Comparison of ENCODE assay signal across 18 cellular contexts in genomic region chr17:75636381-75637142, GRCh38. TPM values are rescaled to one million over a fixed set of nuclear protein-coding genes. Genes with fewer than 3 reads are reported as not detected.
DNase-seq lines count a peak whose midpoint lies in the region; ATAC-seq and TF ChIP-seq lines count a peak whose summit lies in the region.
"Had no signal": no experiment of that assay in that cellular context is flagged by ENCODE, and none has a peak within 500 bp of the region (broad histone marks: within the 10 kb centered on the region; RNA-seq: fewer than 3 reads in every experiment).

No MANE protein-coding gene starts in this region.

- H3K4me2 ChIP-seq in osteoblast (ENCODE audit: insufficient read depth, low read length), result no peak overlapping the region

- H3K79me2 ChIP-seq in osteoblast (ENCODE audit: insufficient read depth, low read length), result no peaks in the 10 kb centered on the region

- POLR2A ChIA-PET in RWPE1 (lab: Yijun Ruan, JAX; ENCODE audit: low non-redundant PET), result no interaction called here

- no peak overlapping the region for H2AFZ ChIP-seq in osteoblast (ENCODE audit: low read length)

- H3K4me1 ChIP-seq in osteoblast (ENCODE audit: insufficient read depth, low read length), result peaks cover 14% of the 10 kb centered on the region
- H3K4me1 ChIP-seq in upper lobe of right lung, result peaks cover 29% of the 10 kb centered on the region

- no peak overlapping the region for H3K4me3 ChIP-seq in osteoblast (ENCODE audit: insufficient read depth, low read length)
- no peak overlapping the region for H3K4me3 ChIP-seq in upper lobe of right lung

- ATAC-seq in left ventricle myocardium superior (peak; percentile 63), upper lobe of right lung (no peak)
- ATAC-seq: HepG2, T-cell had no signal

- CTCF ChIA-PET in RWPE1 (lab: Yijun Ruan, JAX), result interaction anchor here (0.6 to 1.2 kb wide), 3 partner anchors 36 to 114 kb away, joined by 3 to 4 read pairs (median 3); no protein-coding TSS in a partner anchor

- H3K27me3 ChIP-seq in osteoblast (ENCODE audit: insufficient read depth, low read length) (no peaks in the 10 kb centered on the region), upper lobe of right lung (no peaks in the 10 kb centered on the region)

- H3K9me3 ChIP-seq in osteoblast (ENCODE audit: low read depth, low read length) (no peaks in the 10 kb centered on the region), upper lobe of right lung (no peaks in the 10 kb centered on the region)

- TF ChIP-seq CTCF in RWPE1 (conservative IDR thresholded peaks at IDR 0.05; ENCODE audit: low read depth) (no peak), osteoblast (IDR thresholded peaks at IDR 0.05; ENCODE audit: extremely low read depth, low read depth, low read length) (no peak), upper lobe of right lung (IDR thresholded peaks at IDR 0.05) (no peak)

- DNase-seq in RWPE1 (ENCODE audit: low spot score) (no peak), left ventricle myocardium superior (peak; percentile 78), osteoblast (ENCODE audit: insufficient read length, low spot score, missing footprints) (peak; percentile 82), upper lobe of right lung (no peak), NCI-H1105 (lab: John Stamatoyannopoulos, UW) (no peak), NAMALWA (ENCODE audit: low spot score) (no peak), DMS53 treated with DMSO at 0.1 percent for 48 hours (lab: John Stamatoyannopoulos, UW; ENCODE audit: unreplicated experiment) (no peak)
- DNase-seq: activated CD4-positive, alpha-beta T cell treated with anti-CD3 and anti-CD28 coated beads for 48 hours; activated effector memory CD4-positive, alpha-beta T cell treated with Interleukin-2 at 50 U/mL for 16 hours; amniotic stem cell; NCI-H1417 treated with DMSO at 0.1 percent for 48 hours; NCI-H524 treated with DMSO at 0.1 percent for 48 hours; SHP77 treated with DMSO at 0.1 percent for 48 hours; T-cell; trophoblast cell had no signal

- H3K27ac ChIP-seq in RWPE1 (peak overlapping the region; percentile 70), osteoblast (ENCODE audit: low read depth, low read length) (no peak overlapping the region), upper lobe of right lung (peak overlapping the region; percentile 60)

- intact Hi-C loops in left ventricle myocardium superior (cut with micrococcal nuclease), result no loop called here
- intact Hi-C loops in upper lobe of right lung (cut with DNase I), result no loop called here

- peaks cover 11% of the 10 kb centered on the region for H4K20me1 ChIP-seq in osteoblast (ENCODE audit: insufficient read depth, low read length)

- H3K36me3 ChIP-seq in osteoblast (ENCODE audit: insufficient read depth, low read length) (no peaks in the 10 kb centered on the region), upper lobe of right lung (no peaks in the 10 kb centered on the region)

RNA-seq across cellular contexts. Expression of gene SMIM5, which starts 3.3 kb away (rescaled TPM):
- total RNA-seq in left ventricle myocardium superior (15.8 TPM), osteoblast (under 0.01 TPM in 1 of 2 replicates, not detected in the other), upper lobe of right lung (0.84 TPM)
- total RNA-seq: H1, HepG2, neural crest cell had no signal

RNA-seq across cellular contexts. Expression of gene RECQL5, which starts 30.4 kb away (rescaled TPM):
- total RNA-seq in left ventricle myocardium superior (14.3 TPM), osteoblast (17.7 and 24.5 TPM in 2 replicates), upper lobe of right lung (43.1 TPM)

RNA-seq across cellular contexts. Expression of gene SAP30BP, which starts 30.6 kb away (rescaled TPM):
- 47.8 TPM for total RNA-seq in left ventricle myocardium superior
- 48.1 and 60.7 TPM in 2 replicates for total RNA-seq in osteoblast
- 71.4 TPM for total RNA-seq in upper lobe of right lung

RNA-seq across cellular contexts. Expression of gene MYO15B, which starts 49.0 kb away (rescaled TPM):
- 48.2 TPM for total RNA-seq in left ventricle myocardium superior
- total RNA-seq in osteoblast, result 0.88 and 1.4 TPM in 2 replicates
- total RNA-seq in upper lobe of right lung, result 193 TPM

Comparison
In these comparisons a context has a peak if more than half of its experiments do, and no peak if none do; other contexts are left out.
1. DNase-seq: peak in left ventricle myocardium superior (single experiment) and osteoblast (single experiment); none in RWPE1 (single experiment), upper lobe of right lung (single experiment), NCI-H1105 (single experiment), NAMALWA (single experiment) and DMS53 treated with DMSO at 0.1 percent for 48 hours (single experiment).